ENCODE assay signal across 29 cellular contexts in genomic region chr2:3082705-3083104, GRCh38.
DNase-seq lines count a peak whose midpoint lies in the region; ATAC-seq, FAIRE-seq and TF ChIP-seq lines count a peak whose summit lies in the region.
"Had no signal": no experiment of that assay in that cellular context is flagged by ENCODE, and none has a peak within 500 bp of the region (broad histone marks: within the 10 kb centered on the region; RNA-seq: fewer than 3 reads in every experiment).

No MANE protein-coding gene starts in this region.

- WGBS in A549 (ENCODE audit: missing lambda C conversion rate), result 0% methylated on average over 4 of the region's 4 CpGs
- 83% methylated on average over 4 of the region's 4 CpGs for WGBS in suprapubic skin

- H3K4me1 ChIP-seq in A549 (no peaks in the 10 kb centered on the region), suprapubic skin (no peaks in the 10 kb centered on the region)
- H3K4me1 ChIP-seq: BE2C; BLaER1; BLaER1 treated with 17β-estradiol and CSF1 and Interleukin-3, amounts not matched to agents 10 nM and 100 nM; Caco-2 had no signal

- TF ChIP-seq CTCF in A549 (IDR thresholded peaks at IDR 0.05) (no peak), suprapubic skin (IDR thresholded peaks at IDR 0.05) (no peak)

- TF ChIP-seq POLR2A in A549 (IDR thresholded peaks at IDR 0.05; ENCODE audit: low read length), result no peak
- no peak for TF ChIP-seq POLR2A in suprapubic skin (IDR thresholded peaks at IDR 0.05)

- DNase-seq in DMS79 treated with DMSO at 0.1 percent for 48 hours (lab: John Stamatoyannopoulos, UW) (peak; percentile 20), DMS79 (lab: John Stamatoyannopoulos, UW) (no peak), A549 (ENCODE audit: low read depth in 1 of 2, low spot score in 1 of 2) (no peak), suprapubic skin (ENCODE audit: low spot score in 2 of 2) (no peak)
- DNase-seq: 8988T; ACHN; AML-193; BE2C; C1 segment of cervical spinal cord; Caco-2; Calu3; CD4-positive, alpha-beta memory T cell; CD4-positive, alpha-beta T cell; CD4-positive, CD25-positive, alpha-beta regulatory T cell; CD8-positive, alpha-beta memory T cell; CD8-positive, alpha-beta T cell; COR-L47; DMS 273 treated with DMSO at 0.1 percent for 48 hours; DMS153; DMS53; DND-41; EL had no signal

- no peak for FAIRE-seq in A549 (lab: Jason Lieb, UNC)
- FAIRE-seq: A204.1, D721Med, G401.6 had no signal

- no peak for TF ChIP-seq RAD21 in A549 (conservative IDR thresholded peaks at IDR 0.05 in 1 of 2, IDR thresholded peaks at IDR 0.05 in 1 of 2)

- POLR2A ChIA-PET in A549 (lab: Yijun Ruan, JAX), result no interaction called here

- no peak overlapping the region for H3K27ac ChIP-seq in A549
- no peak overlapping the region for H3K27ac ChIP-seq in suprapubic skin
- H3K27ac ChIP-seq: 22Rv1; BLaER1; BLaER1 treated with 17β-estradiol and CSF1 and Interleukin-3, amounts not matched to agents 10 nM and 100 nM; C4-2B had no signal

- ATAC-seq in A549, result no peak
- ATAC-seq: CD8-positive, alpha-beta T cell had no signal

- TF ChIP-seq EP300 in A549 (IDR thresholded peaks at IDR 0.05), result no peak
- no peak for TF ChIP-seq EP300 in suprapubic skin (IDR thresholded peaks at IDR 0.05)

- H3K4me3 ChIP-seq in A549 (no peak overlapping the region), suprapubic skin (no peak overlapping the region)
- H3K4me3 ChIP-seq: BLaER1; BLaER1 treated with 17β-estradiol and CSF1 and Interleukin-3, amounts not matched to agents 10 nM and 100 nM had no signal

- no peaks in the 10 kb centered on the region for H3K27me3 ChIP-seq in suprapubic skin
- H3K27me3 ChIP-seq: BE2C; BLaER1; BLaER1 treated with 17β-estradiol and CSF1 and Interleukin-3, amounts not matched to agents 10 nM and 100 nM had no signal

- CTCF ChIA-PET in A549 (lab: Yijun Ruan, JAX), result no interaction called here

- no peak overlapping the region for H3K4me2 ChIP-seq in A549
- H3K4me2 ChIP-seq: BLaER1; BLaER1 treated with 17β-estradiol and CSF1 and Interleukin-3, amounts not matched to agents 10 nM and 100 nM had no signal

- H3K9me3 ChIP-seq in A549, result no peaks in the 10 kb centered on the region
- H3K9me3 ChIP-seq in suprapubic skin, result no peaks in the 10 kb centered on the region
- H3K9me3 ChIP-seq: BE2C, Caco-2 had no signal

- H3K36me3 ChIP-seq in suprapubic skin, result no peaks in the 10 kb centered on the region
- H3K36me3 ChIP-seq: BE2C; BLaER1; BLaER1 treated with 17β-estradiol and CSF1 and Interleukin-3, amounts not matched to agents 10 nM and 100 nM had no signal

TF ChIP-seq in A549, 52 proteins besides CTCF, POLR2A, EP300 and RAD21:
- no peak for TF ChIP-seq HDAC2 (IDR thresholded peaks at IDR 0.05)
- peak; percentile 95 for TF ChIP-seq CBX8 (IDR thresholded peaks at IDR 0.05)
- TF ChIP-seq RNF2 (IDR thresholded peaks at IDR 0.05; ENCODE audit: borderline replicate concordance, low read depth), result 0 out of 2 replicates have a peak, but pooled peaks have one; percentile 80
